Comparison of ENCODE assay signal across 17 cellular contexts in the genomic region with DNA sequence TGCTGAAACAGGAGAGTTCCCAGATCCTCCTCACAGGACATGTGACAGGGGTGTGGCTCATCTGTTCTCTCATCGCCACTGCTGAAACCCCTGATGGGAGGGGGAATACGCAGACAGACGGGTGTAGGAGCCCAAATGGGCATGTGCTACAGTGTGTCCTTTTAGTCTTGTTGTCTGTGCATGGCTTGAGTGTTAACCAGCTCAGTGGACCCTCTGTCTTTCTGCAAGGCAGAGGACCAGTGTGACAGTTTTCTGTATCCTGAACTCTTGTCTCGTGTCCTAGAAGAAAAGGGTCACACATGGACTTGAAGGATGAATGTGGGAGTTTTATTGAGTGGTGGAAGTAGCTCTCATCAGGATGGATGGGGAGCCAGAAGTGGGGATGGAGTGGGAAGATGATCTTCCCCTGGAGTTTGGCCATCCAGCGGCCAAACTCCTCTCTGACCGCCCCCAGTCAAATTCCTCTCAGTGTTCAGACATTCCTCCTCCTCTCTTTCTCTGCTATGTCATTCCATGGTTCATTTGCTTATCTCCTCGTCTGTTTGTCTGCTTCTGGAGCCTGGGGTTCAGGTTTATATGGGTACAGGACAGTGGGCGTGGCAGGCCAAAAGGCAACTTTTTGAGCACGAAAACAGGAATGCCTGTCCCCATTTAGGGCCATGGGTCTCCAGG.
DNase-seq lines count a peak whose midpoint lies in the region; ATAC-seq, FAIRE-seq and TF ChIP-seq lines count a peak whose summit lies in the region.
"Had no signal": no experiment of that assay in that cellular context is flagged by ENCODE, and none has a peak within 500 bp of the region (broad histone marks: within the 10 kb centered on the region; RNA-seq: fewer than 3 reads in every experiment).

No MANE protein-coding gene starts in this region.

- H3K9me3 ChIP-seq in HepG2 (ENCODE audit: low read length) (no peaks in the 10 kb centered on the region), right lobe of liver (no peaks in the 10 kb centered on the region), neuronal stem cell (replicated peaks in 1 of 2; ENCODE audit: control insufficient read depth in 2 of 2, insufficient read depth in 1 of 2, low read depth in 1 of 2, low read length in 2 of 2) (peaks cover 0 to 26% of the 10 kb centered on the region in 2 donors), PC-3 (ENCODE audit: low read length) (no peaks in the 10 kb centered on the region), upper lobe of left lung (no peaks in the 10 kb centered on the region)
- H3K9me3 ChIP-seq: BLaER1 had no signal

- peak overlapping the region; percentile 89 for H3K27ac Mint-ChIP-seq in chondrocyte (ENCODE audit: unreplicated experiment)
- H3K27ac Mint-ChIP-seq in Calu3 (ENCODE audit: unreplicated experiment), result no peak overlapping the region
- H3K27ac Mint-ChIP-seq: CD4-positive, CD25-positive, alpha-beta regulatory T cell had no signal

- no peaks in the 10 kb centered on the region for H3K36me3 ChIP-seq in HepG2 (replicated peaks in 1 of 2; ENCODE audit: control insufficient read depth in 1 of 2, insufficient read depth in 2 of 2, low read length in 2 of 2)
- no peaks in the 10 kb centered on the region for H3K36me3 ChIP-seq in right lobe of liver
- no peaks in the 10 kb centered on the region for H3K36me3 ChIP-seq in neuronal stem cell (replicated peaks in 1 of 2; ENCODE audit: control insufficient read depth in 2 of 2, insufficient read depth in 2 of 2, low read length in 2 of 2)
- H3K36me3 ChIP-seq in PC-3 (ENCODE audit: low read depth, low read length), result no peaks in the 10 kb centered on the region
- no peaks in the 10 kb centered on the region for H3K36me3 ChIP-seq in upper lobe of left lung
- H3K36me3 ChIP-seq: BLaER1 had no signal

- TF ChIP-seq EP300 in HepG2 (IDR thresholded peaks at IDR 0.05; ENCODE audit: low read depth in 2 of 2, low read length in 2 of 2), result no peak
- no peak for TF ChIP-seq EP300 in HepG2 (CRISPR knock-in tag; IDR thresholded peaks at IDR 0.05; ENCODE audit: borderline replicate concordance)
- TF ChIP-seq EP300 in upper lobe of left lung (IDR thresholded peaks at IDR 0.05), result no peak

- H3F3A ChIP-seq in PC-3 (ENCODE audit: low read length, unreplicated experiment), result no peaks in the 10 kb centered on the region

- H3K36me3 Mint-ChIP-seq in chondrocyte (ENCODE audit: low read depth) (peaks cover 4% of the 10 kb centered on the region), Calu3 (ENCODE audit: insufficient read depth, unreplicated experiment) (no peaks in the 10 kb centered on the region)
- H3K36me3 Mint-ChIP-seq: CD4-positive, CD25-positive, alpha-beta regulatory T cell had no signal

- H3K4me2 ChIP-seq in HepG2 (ENCODE audit: low read depth, low read length) (no peak overlapping the region), neuronal stem cell (ENCODE audit: insufficient read depth, low read length, poor library complexity, severe bottlenecking) (no peak overlapping the region), PC-3 (ENCODE audit: low read length) (no peak overlapping the region)
- H3K4me2 ChIP-seq: BLaER1 had no signal

- H3K4me1 Mint-ChIP-seq in chondrocyte (ENCODE audit: low read depth) (peaks cover 46% of the 10 kb centered on the region), Calu3 (ENCODE audit: low read depth, unreplicated experiment) (no peaks in the 10 kb centered on the region)
- H3K4me1 Mint-ChIP-seq: CD4-positive, CD25-positive, alpha-beta regulatory T cell had no signal

- no peak overlapping the region for H4K8ac ChIP-seq in neuronal stem cell (ENCODE audit: low read depth, low read length)

- H3K9me3 Mint-ChIP-seq in chondrocyte (ENCODE audit: low read depth) (peaks cover 7% of the 10 kb centered on the region), Calu3 (ENCODE audit: low read depth, unreplicated experiment) (peaks cover 2% of the 10 kb centered on the region)

- no peak overlapping the region for H3K14ac ChIP-seq in neuronal stem cell (ENCODE audit: low read length)

- POLR2A ChIA-PET in HepG2 (lab: Yijun Ruan, JAX) (no interaction called here), PC-3 (lab: Charles Lee; ENCODE audit: unreplicated experiment) (no interaction called here)

- H3K23ac ChIP-seq in neuronal stem cell (ENCODE audit: low read depth, low read length, poor library complexity), result no peak overlapping the region

- no peak overlapping the region for H2BK15ac ChIP-seq in neuronal stem cell (ENCODE audit: low read length)

- H3K9ac ChIP-seq in HepG2 (ENCODE audit: insufficient read depth, low read depth, low read length) (no peak overlapping the region), neuronal stem cell (ENCODE audit: low read depth, low read length, poor library complexity) (no peak overlapping the region), PC-3 (ENCODE audit: low read length) (no peak overlapping the region)
- H3K9ac ChIP-seq: BLaER1 had no signal

- H3K4me1 ChIP-seq in HepG2 (ENCODE audit: insufficient read depth, low read length) (peaks cover 13% of the 10 kb centered on the region), right lobe of liver (no peaks in the 10 kb centered on the region), neuronal stem cell (ENCODE audit: control insufficient read depth in 2 of 2, insufficient read depth in 1 of 2, low read depth in 1 of 2, low read length in 2 of 2) (peaks cover 0 to 6% of the 10 kb centered on the region in 2 donors), PC-3 (ENCODE audit: insufficient read depth, low read length) (no peaks in the 10 kb centered on the region), upper lobe of left lung (no peaks in the 10 kb centered on the region)
- H3K4me1 ChIP-seq: BLaER1 had no signal

- FAIRE-seq in HepG2 (lab: Jason Lieb, UNC), result no peak
- FAIRE-seq: D721Med, H54 had no signal

- TF ChIP-seq RAD21 in HepG2 (CRISPR knock-in tag; IDR thresholded peaks at IDR 0.05), result no peak

- H2AFZ ChIP-seq in HepG2 (ENCODE audit: low read length) (no peak overlapping the region), neuronal stem cell (ENCODE audit: low read length) (no peak overlapping the region), PC-3 (ENCODE audit: low read length) (no peak overlapping the region)

- H2BK5ac ChIP-seq in neuronal stem cell (ENCODE audit: low read length), result no peak overlapping the region

- H2AK5ac ChIP-seq in neuronal stem cell (ENCODE audit: low read depth, low read length), result no peak overlapping the region

- peak overlapping the region; percentile 44 for H3K18ac ChIP-seq in neuronal stem cell (ENCODE audit: low read length)

- no peak overlapping the region for H4K91ac ChIP-seq in neuronal stem cell (ENCODE audit: low read depth, low read length, poor library complexity)

- 0 out of 2 replicates have a peak, but pooled peaks cover 3% of the 10 kb centered on the region for H3K9me2 ChIP-seq in PC-3 (replicated peaks; ENCODE audit: low read length)

- no peak overlapping the region for H3K4ac ChIP-seq in neuronal stem cell (ENCODE audit: low read length)

- peak overlapping the region; percentile 64 for H3K4me3 Mint-ChIP-seq in chondrocyte (ENCODE audit: unreplicated experiment)
- H3K4me3 Mint-ChIP-seq in Calu3 (ENCODE audit: low read depth, unreplicated experiment), result no peak overlapping the region
- H3K4me3 Mint-ChIP-seq: CD4-positive, CD25-positive, alpha-beta regulatory T cell had no signal

- H3K27me3 Mint-ChIP-seq in chondrocyte (ENCODE audit: low read depth) (no peaks in the 10 kb centered on the region), Calu3 (ENCODE audit: unreplicated experiment) (no peaks in the 10 kb centered on the region)

- intact Hi-C loops in HepG2 (cut with micrococcal nuclease; ENCODE audit: unreplicated experiment), result no loop called here
- intact Hi-C loops in right lobe of liver (cut with DNase I), result no loop called here
- intact Hi-C loops in Calu3 (cut with micrococcal nuclease; ENCODE audit: unreplicated experiment), result no loop called here
- intact Hi-C loops in PC-3 (cut with micrococcal nuclease), result no loop called here

- H3K27me3 ChIP-seq in HepG2 (ENCODE audit: control insufficient read depth in 1 of 2, insufficient read depth in 2 of 2, low read length in 2 of 2) (no peaks in the 10 kb centered on the region), right lobe of liver (no peaks in the 10 kb centered on the region), neuronal stem cell (ENCODE audit: control insufficient read depth in 3 of 3, insufficient read depth in 3 of 3, low read depth in 1 of 3, low read length in 3 of 3) (no peaks in the 10 kb centered on the region), PC-3 (ENCODE audit: low read length) (no peaks in the 10 kb centered on the region), upper lobe of left lung (no peaks in the 10 kb centered on the region)
- H3K27me3 ChIP-seq: BLaER1 had no signal

- DNase-seq in HepG2 (ENCODE audit: low spot score) (no peak), right lobe of liver (no peak), chondrocyte (ENCODE audit: low spot score) (no peak), neuronal stem cell (ENCODE audit: low spot score) (no peak), COLO829 (ENCODE audit: low spot score) (no peak), Calu3 (no peak), PC-3 (no peak), upper lobe of left lung (no peak)
- DNase-seq: 8988T; AML-193; CD4-positive, CD25-positive, alpha-beta regulatory T cell; GF-D8 had no signal

- H2BK120ac ChIP-seq in neuronal stem cell (ENCODE audit: low read depth, low read length), result no peak overlapping the region

- no peaks in the 10 kb centered on the region for H3K79me1 ChIP-seq in neuronal stem cell (ENCODE audit: low read depth, low read length)

- in situ Hi-C loops in HepG2 (cut with HindIII; ENCODE audit: extremely low pct_ligation_motif_present, low pct_unique_long_range_greater_than_20kb), result no loop called here

- CTCF ChIA-PET in HepG2 (lab: Yijun Ruan, JAX; ENCODE audit: low intra/inter-chr PET ratio, low total read pairs) (no interaction called here), Calu3 (lab: Charles Lee) (no interaction called here), PC-3 (lab: Charles Lee) (no interaction called here)

- H4K20me1 ChIP-seq in HepG2 (ENCODE audit: insufficient read depth, low read length) (no peaks in the 10 kb centered on the region), PC-3 (ENCODE audit: low read length) (no peaks in the 10 kb centered on the region)
- H4K20me1 ChIP-seq: BLaER1 had no signal

- no peak overlapping the region for H3K4me3 ChIP-seq in HepG2 (replicated peaks in 1 of 3; ENCODE audit: insufficient read depth in 1 of 3, low read depth in 2 of 3, low read length in 3 of 3)
- no peak overlapping the region for H3K4me3 ChIP-seq in right lobe of liver
- no peak overlapping the region for H3K4me3 ChIP-seq in neuronal stem cell (ENCODE audit: low read length in 2 of 2)
- no peak overlapping the region for H3K4me3 ChIP-seq in PC-3 (ENCODE audit: low read length)
- no peak overlapping the region for H3K4me3 ChIP-seq in upper lobe of left lung
- H3K4me3 ChIP-seq: BLaER1 had no signal

- no peak overlapping the region for H2BK12ac ChIP-seq in neuronal stem cell (ENCODE audit: low read length)

- TF ChIP-seq POLR2A in HepG2 (IDR thresholded peaks at IDR 0.05; ENCODE audit: insufficient read depth in 1 of 2, low read depth in 2 of 2, low read length in 2 of 2), result no peak
- no peak for TF ChIP-seq POLR2A in right lobe of liver (IDR thresholded peaks at IDR 0.05)
- TF ChIP-seq POLR2A in upper lobe of left lung (IDR thresholded peaks at IDR 0.05), result no peak

- 48% methylated on average over 9 of the region's 9 CpGs for WGBS in HepG2 (ENCODE audit: low lambda C conversion rate)
- whole genome bisulfite sequencing in right lobe of liver (ENCODE audit: insufficient coverage, low coverage, low lambda C conversion rate, missing lambda C conversion rate), result 64% methylated on average over 3 of the region's 9 CpGs
- no CpG with 5 or more reads among the region's 9 CpGs for WGBS in neuronal stem cell (ENCODE audit: extremely low coverage in 2 of 2, insufficient read length in 2 of 2, insufficient replicate concordance in 1 of 2), 2 donors
- WGBS in upper lobe of left lung, 2 donors, result 86 to 93% methylated on average over 8 of the region's 9 CpGs

- no peaks in the 10 kb centered on the region for H3K79me2 ChIP-seq in HepG2 (ENCODE audit: insufficient read depth, low read length)
- H3K79me2 ChIP-seq in PC-3 (ENCODE audit: low read length), result no peaks in the 10 kb centered on the region

- no peak overlapping the region for H3K27ac ChIP-seq in HepG2 (ENCODE audit: extremely low read length, insufficient read depth, low read length)
- H3K27ac ChIP-seq in right lobe of liver, result no peak overlapping the region
- H3K27ac ChIP-seq in neuronal stem cell (replicated peaks; ENCODE audit: low read length), result no peak overlapping the region
- no peak overlapping the region for H3K27ac ChIP-seq in PC-3 (ENCODE audit: low read length)
- no peak overlapping the region for H3K27ac ChIP-seq in upper lobe of left lung
- H3K27ac ChIP-seq: BLaER1, HL-60 had no signal

- no peak for ATAC-seq in HepG2
- no peak for ATAC-seq in right lobe of liver
- ATAC-seq in PC-3, result no peak
- ATAC-seq in upper lobe of left lung (ENCODE audit: low FRiP score in 2 of 2), result no peak
- ATAC-seq: HCT116 had no signal

- TF ChIP-seq CTCF in HepG2 (CRISPR knock-in tag; IDR thresholded peaks at IDR 0.05) (no peak), right lobe of liver (IDR thresholded peaks at IDR 0.05) (no peak), chondrocyte (IDR thresholded peaks at IDR 0.05) (no peak), Calu3 (IDR thresholded peaks at IDR 0.05; ENCODE audit: unreplicated experiment) (no peak), PC-3 (conservative IDR thresholded peaks at IDR 0.05; ENCODE audit: low read depth, low read length) (no peak), upper lobe of left lung (IDR thresholded peaks at IDR 0.05) (no peak)

- BruUV-seq in HepG2 (replicated peaks; lab: Mats Ljungman, UMichigan), result no TSS peak
- BruUV-seq in Calu3 (replicated peaks; lab: Mats Ljungman, UMichigan), result no TSS peak
- no TSS peak for BruUV-seq in PC-3 (replicated peaks; lab: Mats Ljungman, UMichigan)
